2 cellular contexts compared by ENCODE assay signal in the genomic region with DNA sequence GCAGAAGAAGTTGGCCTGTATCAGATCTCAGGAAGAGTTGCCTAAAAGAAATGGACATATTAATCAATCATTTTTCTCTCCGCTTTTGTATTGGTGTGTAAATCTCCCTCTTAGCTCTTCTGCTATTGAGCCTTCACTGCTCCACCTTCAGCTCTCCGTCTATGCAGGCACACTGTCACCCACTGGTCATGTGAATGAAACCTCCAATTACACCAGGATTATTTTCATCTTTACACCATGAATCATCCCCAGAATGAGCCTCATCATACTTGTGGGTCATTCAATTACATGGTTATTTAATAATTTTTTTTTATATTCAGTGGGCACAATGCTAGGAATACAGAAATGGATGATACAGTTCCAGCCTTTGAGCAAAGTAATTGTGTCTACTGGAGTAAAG.
TF ChIP-seq lines count a peak whose summit lies in the region.

No MANE protein-coding gene starts in this region.

TF ChIP-seq in IMR-90, 13 proteins besides CTCF, POLR2A, EP300 and RAD21:
- TF ChIP-seq, protein P1, sequence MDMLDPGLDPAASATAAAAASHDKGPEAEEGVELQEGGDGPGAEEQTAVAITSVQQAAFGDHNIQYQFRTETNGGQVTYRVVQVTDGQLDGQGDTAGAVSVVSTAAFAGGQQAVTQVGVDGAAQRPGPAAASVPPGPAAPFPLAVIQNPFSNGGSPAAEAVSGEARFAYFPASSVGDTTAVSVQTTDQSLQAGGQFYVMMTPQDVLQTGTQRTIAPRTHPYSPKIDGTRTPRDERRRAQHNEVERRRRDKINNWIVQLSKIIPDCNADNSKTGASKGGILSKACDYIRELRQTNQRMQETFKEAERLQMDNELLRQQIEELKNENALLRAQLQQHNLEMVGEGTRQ (IDR thresholded peaks at IDR 0.05; ENCODE audit: low read depth, low read length), result peak; percentile 79
- TF ChIP-seq SMC3 (IDR thresholded peaks at IDR 0.05; ENCODE audit: low read depth, low read length), result 0 out of 2 replicates have a peak, but pooled peaks have one; percentile 19
- TF ChIP-seq MXI1 (IDR thresholded peaks at IDR 0.05; ENCODE audit: borderline replicate concordance, low read depth, low read length), result no peak
- TF ChIP-seq NFE2L2 (IDR thresholded peaks at IDR 0.05; ENCODE audit: low read depth, low read length), result no peak
- no peak for TF ChIP-seq CEBPB (IDR thresholded peaks at IDR 0.05; ENCODE audit: low read depth, low read length)
- TF ChIP-seq CHD1 (IDR thresholded peaks at IDR 0.05; ENCODE audit: low read depth, low read length), result no peak
- no peak for TF ChIP-seq RCOR1 (IDR thresholded peaks at IDR 0.05; ENCODE audit: insufficient replicate concordance, low read length)
- TF ChIP-seq, protein P2, sequence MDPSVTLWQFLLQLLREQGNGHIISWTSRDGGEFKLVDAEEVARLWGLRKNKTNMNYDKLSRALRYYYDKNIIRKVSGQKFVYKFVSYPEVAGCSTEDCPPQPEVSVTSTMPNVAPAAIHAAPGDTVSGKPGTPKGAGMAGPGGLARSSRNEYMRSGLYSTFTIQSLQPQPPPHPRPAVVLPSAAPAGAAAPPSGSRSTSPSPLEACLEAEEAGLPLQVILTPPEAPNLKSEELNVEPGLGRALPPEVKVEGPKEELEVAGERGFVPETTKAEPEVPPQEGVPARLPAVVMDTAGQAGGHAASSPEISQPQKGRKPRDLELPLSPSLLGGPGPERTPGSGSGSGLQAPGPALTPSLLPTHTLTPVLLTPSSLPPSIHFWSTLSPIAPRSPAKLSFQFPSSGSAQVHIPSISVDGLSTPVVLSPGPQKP (IDR thresholded peaks at IDR 0.05; ENCODE audit: borderline replicate concordance, low read depth, low read length), result no peak
- TF ChIP-seq RFX5 (IDR thresholded peaks at IDR 0.05; ENCODE audit: low read depth, low read length), result no peak
- TF ChIP-seq MAZ (IDR thresholded peaks at IDR 0.05; ENCODE audit: borderline replicate concordance, low read depth, low read length), result no peak
- peak; percentile 50; the same call in 1 of the 2 replicates for TF ChIP-seq FOS (IDR thresholded peaks at IDR 0.05; ENCODE audit: low read depth, low read length)
- TF ChIP-seq BHLHE40 (IDR thresholded peaks at IDR 0.05; ENCODE audit: low read depth, low read length), result peak; percentile 64
- TF ChIP-seq MAFK (IDR thresholded peaks at IDR 0.05; ENCODE audit: low read depth, low read length), result no peak

TF ChIP-seq in K562, 482 proteins besides CTCF, POLR2A, EP300 and RAD21:
- no peak for TF ChIP-seq ZNF143 (CRISPR knock-in tag; IDR thresholded peaks at IDR 0.05)
- no peak for TF ChIP-seq ZNF239 (CRISPR knock-in tag; IDR thresholded peaks at IDR 0.05)
- TF ChIP-seq KAT2B (IDR thresholded peaks at IDR 0.05; ENCODE audit: low read depth, low read length), result no peak
- TF ChIP-seq, protein P3, sequence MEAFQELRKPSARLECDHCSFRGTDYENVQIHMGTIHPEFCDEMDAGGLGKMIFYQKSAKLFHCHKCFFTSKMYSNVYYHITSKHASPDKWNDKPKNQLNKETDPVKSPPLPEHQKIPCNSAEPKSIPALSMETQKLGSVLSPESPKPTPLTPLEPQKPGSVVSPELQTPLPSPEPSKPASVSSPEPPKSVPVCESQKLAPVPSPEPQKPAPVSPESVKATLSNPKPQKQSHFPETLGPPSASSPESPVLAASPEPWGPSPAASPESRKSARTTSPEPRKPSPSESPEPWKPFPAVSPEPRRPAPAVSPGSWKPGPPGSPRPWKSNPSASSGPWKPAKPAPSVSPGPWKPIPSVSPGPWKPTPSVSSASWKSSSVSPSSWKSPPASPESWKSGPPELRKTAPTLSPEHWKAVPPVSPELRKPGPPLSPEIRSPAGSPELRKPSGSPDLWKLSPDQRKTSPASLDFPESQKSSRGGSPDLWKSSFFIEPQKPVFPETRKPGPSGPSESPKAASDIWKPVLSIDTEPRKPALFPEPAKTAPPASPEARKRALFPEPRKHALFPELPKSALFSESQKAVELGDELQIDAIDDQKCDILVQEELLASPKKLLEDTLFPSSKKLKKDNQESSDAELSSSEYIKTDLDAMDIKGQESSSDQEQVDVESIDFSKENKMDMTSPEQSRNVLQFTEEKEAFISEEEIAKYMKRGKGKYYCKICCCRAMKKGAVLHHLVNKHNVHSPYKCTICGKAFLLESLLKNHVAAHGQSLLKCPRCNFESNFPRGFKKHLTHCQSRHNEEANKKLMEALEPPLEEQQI (IDR thresholded peaks at IDR 0.05), result no peak
- TF ChIP-seq MAFF (IDR thresholded peaks at IDR 0.05; ENCODE audit: low read length), result no peak
- TF ChIP-seq KDM5B (IDR thresholded peaks at IDR 0.05; ENCODE audit: insufficient replicate concordance, low read depth, low read length), result no peak
- TF ChIP-seq, protein P4, sequence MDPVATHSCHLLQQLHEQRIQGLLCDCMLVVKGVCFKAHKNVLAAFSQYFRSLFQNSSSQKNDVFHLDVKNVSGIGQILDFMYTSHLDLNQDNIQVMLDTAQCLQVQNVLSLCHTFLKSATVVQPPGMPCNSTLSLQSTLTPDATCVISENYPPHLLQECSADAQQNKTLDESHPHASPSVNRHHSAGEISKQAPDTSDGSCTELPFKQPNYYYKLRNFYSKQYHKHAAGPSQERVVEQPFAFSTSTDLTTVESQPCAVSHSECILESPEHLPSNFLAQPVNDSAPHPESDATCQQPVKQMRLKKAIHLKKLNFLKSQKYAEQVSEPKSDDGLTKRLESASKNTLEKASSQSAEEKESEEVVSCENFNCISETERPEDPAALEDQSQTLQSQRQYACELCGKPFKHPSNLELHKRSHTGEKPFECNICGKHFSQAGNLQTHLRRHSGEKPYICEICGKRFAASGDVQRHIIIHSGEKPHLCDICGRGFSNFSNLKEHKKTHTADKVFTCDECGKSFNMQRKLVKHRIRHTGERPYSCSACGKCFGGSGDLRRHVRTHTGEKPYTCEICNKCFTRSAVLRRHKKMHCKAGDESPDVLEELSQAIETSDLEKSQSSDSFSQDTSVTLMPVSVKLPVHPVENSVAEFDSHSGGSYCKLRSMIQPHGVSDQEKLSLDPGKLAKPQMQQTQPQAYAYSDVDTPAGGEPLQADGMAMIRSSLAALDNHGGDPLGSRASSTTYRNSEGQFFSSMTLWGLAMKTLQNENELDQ (CRISPR knock-in tag; IDR thresholded peaks at IDR 0.05; ENCODE audit: borderline replicate concordance), result no peak
- TF ChIP-seq, protein P5, sequence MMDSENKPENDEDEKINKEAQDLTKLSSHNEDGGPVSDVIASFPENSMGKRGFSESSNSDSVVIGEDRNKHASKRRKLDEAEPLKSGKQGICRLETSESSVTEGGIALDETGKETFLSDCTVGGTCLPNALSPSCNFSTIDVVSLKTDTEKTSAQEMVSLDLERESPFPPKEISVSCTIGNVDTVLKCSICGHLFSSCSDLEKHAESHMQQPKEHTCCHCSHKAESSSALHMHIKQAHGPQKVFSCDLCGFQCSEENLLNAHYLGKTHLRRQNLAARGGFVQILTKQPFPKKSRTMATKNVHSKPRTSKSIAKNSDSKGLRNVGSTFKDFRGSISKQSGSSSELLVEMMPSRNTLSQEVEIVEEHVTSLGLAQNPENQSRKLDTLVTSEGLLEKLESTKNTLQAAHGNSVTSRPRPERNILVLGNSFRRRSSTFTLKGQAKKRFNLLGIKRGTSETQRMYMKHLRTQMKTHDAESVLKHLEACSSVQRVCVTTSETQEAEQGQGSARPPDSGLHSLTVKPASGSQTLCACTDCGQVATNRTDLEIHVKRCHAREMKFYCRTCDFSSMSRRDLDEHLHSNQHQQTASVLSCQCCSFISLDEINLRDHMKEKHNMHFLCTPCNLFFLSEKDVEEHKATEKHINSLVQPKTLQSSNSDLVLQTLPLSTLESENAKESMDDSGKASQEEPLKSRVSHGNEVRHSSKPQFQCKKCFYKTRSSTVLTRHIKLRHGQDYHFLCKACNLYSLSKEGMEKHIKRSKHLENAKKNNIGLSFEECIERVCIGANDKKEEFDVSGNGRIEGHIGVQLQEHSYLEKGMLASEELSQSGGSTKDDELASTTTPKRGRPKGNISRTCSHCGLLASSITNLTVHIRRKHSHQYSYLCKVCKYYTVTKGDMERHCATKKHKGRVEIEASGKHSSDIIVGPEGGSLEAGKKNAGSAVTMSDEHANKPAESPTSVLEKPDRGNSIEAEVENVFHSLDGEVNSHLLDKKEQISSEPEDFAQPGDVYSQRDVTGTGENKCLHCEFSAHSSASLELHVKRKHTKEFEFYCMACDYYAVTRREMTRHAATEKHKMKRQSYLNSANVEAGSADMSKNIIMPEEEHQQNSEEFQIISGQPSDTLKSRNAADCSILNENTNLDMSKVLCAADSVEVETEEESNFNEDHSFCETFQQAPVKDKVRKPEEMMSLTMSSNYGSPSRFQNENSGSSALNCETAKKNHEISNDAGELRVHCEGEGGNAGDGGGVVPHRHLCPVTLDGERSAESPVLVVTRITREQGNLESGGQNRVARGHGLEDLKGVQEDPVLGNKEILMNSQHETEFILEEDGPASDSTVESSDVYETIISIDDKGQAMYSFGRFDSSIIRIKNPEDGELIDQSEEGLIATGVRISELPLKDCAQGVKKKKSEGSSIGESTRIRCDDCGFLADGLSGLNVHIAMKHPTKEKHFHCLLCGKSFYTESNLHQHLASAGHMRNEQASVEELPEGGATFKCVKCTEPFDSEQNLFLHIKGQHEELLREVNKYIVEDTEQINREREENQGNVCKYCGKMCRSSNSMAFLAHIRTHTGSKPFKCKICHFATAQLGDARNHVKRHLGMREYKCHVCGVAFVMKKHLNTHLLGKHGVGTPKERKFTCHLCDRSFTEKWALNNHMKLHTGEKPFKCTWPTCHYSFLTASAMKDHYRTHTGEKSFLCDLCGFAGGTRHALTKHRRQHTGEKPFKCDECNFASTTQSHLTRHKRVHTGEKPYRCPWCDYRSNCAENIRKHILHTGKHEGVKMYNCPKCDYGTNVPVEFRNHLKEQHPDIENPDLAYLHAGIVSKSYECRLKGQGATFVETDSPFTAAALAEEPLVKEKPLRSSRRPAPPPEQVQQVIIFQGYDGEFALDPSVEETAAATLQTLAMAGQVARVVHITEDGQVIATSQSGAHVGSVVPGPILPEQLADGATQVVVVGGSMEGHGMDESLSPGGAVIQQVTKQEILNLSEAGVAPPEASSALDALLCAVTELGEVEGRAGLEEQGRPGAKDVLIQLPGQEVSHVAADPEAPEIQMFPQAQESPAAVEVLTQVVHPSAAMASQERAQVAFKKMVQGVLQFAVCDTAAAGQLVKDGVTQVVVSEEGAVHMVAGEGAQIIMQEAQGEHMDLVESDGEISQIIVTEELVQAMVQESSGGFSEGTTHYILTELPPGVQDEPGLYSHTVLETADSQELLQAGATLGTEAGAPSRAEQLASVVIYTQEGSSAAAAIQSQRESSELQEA (IDR thresholded peaks at IDR 0.05; ENCODE audit: low read depth), result no peak
- no peak for TF ChIP-seq TGIF2 (CRISPR knock-in tag; IDR thresholded peaks at IDR 0.05)
- no peak for TF ChIP-seq IRF2 (CRISPR knock-in tag; IDR thresholded peaks at IDR 0.05)
